Comparison of ENCODE assay signal across 1 cellular context in the genomic region with DNA sequence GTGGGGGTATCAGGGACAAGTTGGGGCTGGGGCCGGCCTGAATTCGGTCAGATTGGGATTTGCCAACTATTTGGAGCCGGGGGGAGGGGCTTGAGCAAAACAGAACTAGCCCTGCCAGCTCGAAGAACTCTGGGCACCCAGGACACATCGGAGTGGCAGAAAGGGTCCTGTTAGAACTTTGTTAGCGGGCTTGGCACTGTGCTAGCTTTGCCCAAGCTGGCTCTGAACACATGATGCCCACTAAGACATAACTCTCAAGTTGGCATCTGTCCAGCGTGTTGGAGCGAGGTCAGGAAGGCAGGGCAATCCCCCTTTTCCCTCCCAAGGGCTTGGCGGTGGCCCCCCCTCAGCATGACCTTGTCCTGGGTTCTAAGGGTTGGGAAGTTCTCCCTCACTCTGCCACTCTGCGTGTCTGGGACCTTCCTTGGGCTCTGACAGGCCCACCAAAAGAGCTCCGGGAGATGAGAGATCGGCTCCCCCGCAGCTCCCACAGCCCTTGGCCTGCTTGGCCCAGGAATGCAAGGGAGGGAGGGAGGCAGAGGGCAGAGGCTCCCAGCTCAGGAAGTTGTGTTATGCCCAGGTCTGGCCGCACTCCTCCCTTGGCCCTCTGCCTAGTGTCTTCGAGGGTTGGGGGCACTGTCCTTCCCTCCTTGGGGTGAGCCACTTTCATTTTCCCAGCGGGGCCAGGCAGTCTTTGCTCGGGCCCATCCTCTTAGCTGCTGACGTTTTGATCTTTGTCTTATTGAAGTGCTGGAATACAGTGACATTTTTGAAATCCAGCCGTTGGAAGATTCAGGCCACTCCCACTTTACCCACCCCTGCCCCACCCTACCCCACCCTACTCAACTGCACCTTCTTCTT.
TF ChIP-seq lines count a peak whose summit lies in the region.

No MANE protein-coding gene starts in this region.

TF ChIP-seq in HepG2, 621 proteins besides CTCF, POLR2A, EP300 and RAD21 (continues in another document):
- TF ChIP-seq GABPA (IDR thresholded peaks at IDR 0.05; ENCODE audit: low read depth, low read length) (no peak), GABPA (CRISPR knock-in tag; IDR thresholded peaks at IDR 0.05; ENCODE audit: low read depth) (no peak), KLF12 (CRISPR knock-in tag; IDR thresholded peaks at IDR 0.05; ENCODE audit: borderline replicate concordance) (peak; percentile 66; the same call in 1 of the 2 replicates), TBL1XR1 (IDR thresholded peaks at IDR 0.05; ENCODE audit: borderline replicate concordance, low read length, partially characterized antibody) (no peak), AHR (CRISPR knock-in tag; IDR thresholded peaks at IDR 0.05) (no peak), PLRG1 (conservative IDR thresholded peaks at IDR 0.05) (no peak), RAD51 (IDR thresholded peaks at IDR 0.05; ENCODE audit: borderline replicate concordance) (no peak), ZNF263 (CRISPR knock-in tag; IDR thresholded peaks at IDR 0.05) (peak; percentile 50; the same call in 1 of the 2 replicates), ZNF225 (CRISPR knock-in tag; IDR thresholded peaks at IDR 0.05) (0 out of 2 replicates have a peak, but pooled peaks have one; percentile 19), TCF7 (IDR thresholded peaks at IDR 0.05; ENCODE audit: low read depth) (no peak), BCLAF1 (IDR thresholded peaks at IDR 0.05) (no peak), ZNF878 (CRISPR knock-in tag; IDR thresholded peaks at IDR 0.05) (0 out of 2 replicates have a peak, but pooled peaks have one; percentile 26), PAWR (CRISPR knock-in tag; IDR thresholded peaks at IDR 0.05; ENCODE audit: borderline replicate concordance) (0 out of 2 replicates have a peak, but pooled peaks have one; percentile 59), CSRNP1 (CRISPR knock-in tag; IDR thresholded peaks at IDR 0.05) (0 out of 2 replicates have a peak, but pooled peaks have one; percentile 16), MEIS1 (CRISPR knock-in tag; IDR thresholded peaks at IDR 0.05; ENCODE audit: borderline replicate concordance) (no peak), RBFOX2 (IDR thresholded peaks at IDR 0.05; ENCODE audit: low read depth, low read length) (no peak), ZNF18 (CRISPR knock-in tag; IDR thresholded peaks at IDR 0.05; ENCODE audit: insufficient replicate concordance) (no peak), ZNF770 (CRISPR knock-in tag; IDR thresholded peaks at IDR 0.05) (peak; percentile 64), PITX1 (CRISPR knock-in tag; IDR thresholded peaks at IDR 0.05) (0 out of 2 replicates have a peak, but pooled peaks have one; percentile 21), ZNF563 (CRISPR knock-in tag; IDR thresholded peaks at IDR 0.05) (0 out of 2 replicates have a peak, but pooled peaks have one; percentile 30), SIN3A (IDR thresholded peaks at IDR 0.05; ENCODE audit: borderline replicate concordance, low read depth, low read length) (peak; percentile 33; the same call in 1 of the 2 replicates), ZFY (CRISPR knock-in tag; IDR thresholded peaks at IDR 0.05) (peak; percentile 52), ZNF430 (CRISPR knock-in tag; IDR thresholded peaks at IDR 0.05) (0 out of 2 replicates have a peak, but pooled peaks have one; percentile 48), ZNF101 (CRISPR knock-in tag; IDR thresholded peaks at IDR 0.05; ENCODE audit: borderline replicate concordance, low read depth) (no peak), KLF9 (CRISPR knock-in tag; IDR thresholded peaks at IDR 0.05; ENCODE audit: low read depth) (no peak), GATAD2A (CRISPR knock-in tag; IDR thresholded peaks at IDR 0.05) (no peak), KAT7 (CRISPR knock-in tag; IDR thresholded peaks at IDR 0.05; ENCODE audit: borderline replicate concordance) (0 out of 2 replicates have a peak, but pooled peaks have one; percentile 1), RXRA (CRISPR knock-in tag; IDR thresholded peaks at IDR 0.05) (peak; percentile 29; the same call in 1 of the 2 replicates), ZMYM2 (CRISPR knock-in tag; IDR thresholded peaks at IDR 0.05) (no peak), IRF2 (CRISPR knock-in tag; IDR thresholded peaks at IDR 0.05) (no peak), STAG1 (CRISPR knock-in tag; IDR thresholded peaks at IDR 0.05) (no peak), ZNF543 (CRISPR knock-in tag; IDR thresholded peaks at IDR 0.05) (0 out of 2 replicates have a peak, but pooled peaks have one; percentile 48), DPF2 (CRISPR knock-in tag; IDR thresholded peaks at IDR 0.05; ENCODE audit: borderline replicate concordance, low read depth) (0 out of 2 replicates have a peak, but pooled peaks have one; percentile 34), KMT2B (CRISPR knock-in tag; IDR thresholded peaks at IDR 0.05) (0 out of 2 replicates have a peak, but pooled peaks have one; percentile 6)
- TF ChIP-seq, protein P1, sequence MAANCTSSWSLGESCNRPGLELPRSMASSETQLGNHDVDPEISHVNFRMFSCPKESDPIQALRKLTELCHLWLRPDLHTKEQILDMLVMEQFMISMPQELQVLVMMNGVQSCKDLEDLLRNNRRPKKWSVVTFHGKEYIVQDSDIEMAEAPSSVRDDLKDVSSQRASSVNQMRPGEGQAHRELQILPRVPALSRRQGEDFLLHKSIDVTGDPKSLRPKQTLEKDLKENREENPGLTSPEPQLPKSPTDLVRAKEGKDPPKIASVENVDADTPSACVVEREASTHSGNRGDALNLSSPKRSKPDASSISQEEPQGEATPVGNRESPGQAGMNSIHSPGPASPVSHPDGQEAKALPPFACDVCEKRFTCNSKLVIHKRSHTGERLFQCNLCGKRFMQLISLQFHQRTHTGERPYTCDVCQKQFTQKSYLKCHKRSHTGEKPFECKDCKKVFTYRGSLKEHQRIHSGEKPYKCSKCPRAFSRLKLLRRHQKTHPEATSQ (CRISPR knock-in tag; IDR thresholded peaks at IDR 0.05; ENCODE audit: borderline replicate concordance), result no peak
- TF ChIP-seq, protein P2, sequence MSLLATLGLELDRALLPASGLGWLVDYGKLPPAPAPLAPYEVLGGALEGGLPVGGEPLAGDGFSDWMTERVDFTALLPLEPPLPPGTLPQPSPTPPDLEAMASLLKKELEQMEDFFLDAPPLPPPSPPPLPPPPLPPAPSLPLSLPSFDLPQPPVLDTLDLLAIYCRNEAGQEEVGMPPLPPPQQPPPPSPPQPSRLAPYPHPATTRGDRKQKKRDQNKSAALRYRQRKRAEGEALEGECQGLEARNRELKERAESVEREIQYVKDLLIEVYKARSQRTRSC (CRISPR knock-in tag; IDR thresholded peaks at IDR 0.05; ENCODE audit: low read depth), result no peak
- TF ChIP-seq, protein P3, sequence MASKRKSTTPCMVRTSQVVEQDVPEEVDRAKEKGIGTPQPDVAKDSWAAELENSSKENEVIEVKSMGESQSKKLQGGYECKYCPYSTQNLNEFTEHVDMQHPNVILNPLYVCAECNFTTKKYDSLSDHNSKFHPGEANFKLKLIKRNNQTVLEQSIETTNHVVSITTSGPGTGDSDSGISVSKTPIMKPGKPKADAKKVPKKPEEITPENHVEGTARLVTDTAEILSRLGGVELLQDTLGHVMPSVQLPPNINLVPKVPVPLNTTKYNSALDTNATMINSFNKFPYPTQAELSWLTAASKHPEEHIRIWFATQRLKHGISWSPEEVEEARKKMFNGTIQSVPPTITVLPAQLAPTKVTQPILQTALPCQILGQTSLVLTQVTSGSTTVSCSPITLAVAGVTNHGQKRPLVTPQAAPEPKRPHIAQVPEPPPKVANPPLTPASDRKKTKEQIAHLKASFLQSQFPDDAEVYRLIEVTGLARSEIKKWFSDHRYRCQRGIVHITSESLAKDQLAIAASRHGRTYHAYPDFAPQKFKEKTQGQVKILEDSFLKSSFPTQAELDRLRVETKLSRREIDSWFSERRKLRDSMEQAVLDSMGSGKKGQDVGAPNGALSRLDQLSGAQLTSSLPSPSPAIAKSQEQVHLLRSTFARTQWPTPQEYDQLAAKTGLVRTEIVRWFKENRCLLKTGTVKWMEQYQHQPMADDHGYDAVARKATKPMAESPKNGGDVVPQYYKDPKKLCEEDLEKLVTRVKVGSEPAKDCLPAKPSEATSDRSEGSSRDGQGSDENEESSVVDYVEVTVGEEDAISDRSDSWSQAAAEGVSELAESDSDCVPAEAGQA (IDR thresholded peaks at IDR 0.05; ENCODE audit: low read depth), result no peak
- TF ChIP-seq, protein P3 (CRISPR knock-in tag; IDR thresholded peaks at IDR 0.05; ENCODE audit: borderline replicate concordance), result no peak
- TF ChIP-seq, protein P4, sequence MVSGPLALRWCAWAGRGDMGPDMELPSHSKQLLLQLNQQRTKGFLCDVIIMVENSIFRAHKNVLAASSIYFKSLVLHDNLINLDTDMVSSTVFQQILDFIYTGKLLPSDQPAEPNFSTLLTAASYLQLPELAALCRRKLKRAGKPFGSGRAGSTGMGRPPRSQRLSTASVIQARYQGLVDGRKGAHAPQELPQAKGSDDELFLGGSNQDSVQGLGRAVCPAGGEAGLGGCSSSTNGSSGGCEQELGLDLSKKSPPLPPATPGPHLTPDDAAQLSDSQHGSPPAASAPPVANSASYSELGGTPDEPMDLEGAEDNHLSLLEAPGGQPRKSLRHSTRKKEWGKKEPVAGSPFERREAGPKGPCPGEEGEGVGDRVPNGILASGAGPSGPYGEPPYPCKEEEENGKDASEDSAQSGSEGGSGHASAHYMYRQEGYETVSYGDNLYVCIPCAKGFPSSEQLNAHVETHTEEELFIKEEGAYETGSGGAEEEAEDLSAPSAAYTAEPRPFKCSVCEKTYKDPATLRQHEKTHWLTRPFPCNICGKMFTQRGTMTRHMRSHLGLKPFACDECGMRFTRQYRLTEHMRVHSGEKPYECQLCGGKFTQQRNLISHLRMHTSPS (CRISPR knock-in tag; IDR thresholded peaks at IDR 0.05; ENCODE audit: low read depth), result peak; percentile 78; the same call in 1 of the 2 replicates
